1 cellular context compared by ENCODE assay signal in the genomic region with DNA sequence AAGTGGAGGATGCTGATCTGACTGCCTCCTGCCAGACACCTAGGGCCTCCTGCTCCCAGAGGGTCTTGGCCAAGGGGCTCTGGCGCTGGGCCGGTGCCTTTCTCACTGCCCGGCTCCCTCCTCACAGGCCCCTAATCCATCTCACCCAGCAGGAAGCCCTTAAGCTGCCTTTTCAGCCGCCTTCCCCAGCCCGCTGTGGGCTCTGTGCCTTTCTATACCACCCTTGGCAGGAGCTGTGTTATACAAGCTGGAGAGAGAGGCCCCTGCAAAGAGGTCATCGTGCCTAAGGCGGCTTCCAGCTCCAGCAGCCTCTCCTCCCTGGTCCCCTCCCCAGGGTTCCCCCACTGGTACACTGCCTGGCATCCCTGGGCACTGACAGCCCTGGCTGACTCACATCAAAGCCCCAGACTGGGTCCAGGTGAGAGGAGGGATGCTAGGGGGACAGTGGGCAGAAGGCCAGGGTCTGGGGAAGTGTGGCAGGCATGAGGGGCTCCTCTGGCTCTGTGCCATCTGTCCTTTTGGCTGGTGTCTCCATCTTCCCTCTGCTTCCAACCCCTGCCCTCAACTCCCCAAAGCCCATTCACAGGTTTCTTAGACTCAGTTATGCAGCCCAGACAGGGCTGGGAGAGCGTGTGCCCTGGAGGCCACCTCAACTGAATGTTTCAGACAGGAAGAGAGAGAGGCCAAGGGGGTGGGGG.
TF ChIP-seq lines count a peak whose summit lies in the region.

No MANE protein-coding gene starts in this region.

TF ChIP-seq in GM12878, 131 proteins besides CTCF, POLR2A, EP300 and RAD21:
- TF ChIP-seq RELA (IDR thresholded peaks at IDR 0.05; ENCODE audit: borderline replicate concordance, partially characterized antibody) (no peak), USF1 (IDR thresholded peaks at IDR 0.05; ENCODE audit: borderline replicate concordance, extremely low read length, insufficient read depth, low read depth, low read length) (no peak), FOXK2 (IDR thresholded peaks at IDR 0.05) (no peak), ZNF592 (IDR thresholded peaks at IDR 0.05) (no peak)
- TF ChIP-seq, protein P1, sequence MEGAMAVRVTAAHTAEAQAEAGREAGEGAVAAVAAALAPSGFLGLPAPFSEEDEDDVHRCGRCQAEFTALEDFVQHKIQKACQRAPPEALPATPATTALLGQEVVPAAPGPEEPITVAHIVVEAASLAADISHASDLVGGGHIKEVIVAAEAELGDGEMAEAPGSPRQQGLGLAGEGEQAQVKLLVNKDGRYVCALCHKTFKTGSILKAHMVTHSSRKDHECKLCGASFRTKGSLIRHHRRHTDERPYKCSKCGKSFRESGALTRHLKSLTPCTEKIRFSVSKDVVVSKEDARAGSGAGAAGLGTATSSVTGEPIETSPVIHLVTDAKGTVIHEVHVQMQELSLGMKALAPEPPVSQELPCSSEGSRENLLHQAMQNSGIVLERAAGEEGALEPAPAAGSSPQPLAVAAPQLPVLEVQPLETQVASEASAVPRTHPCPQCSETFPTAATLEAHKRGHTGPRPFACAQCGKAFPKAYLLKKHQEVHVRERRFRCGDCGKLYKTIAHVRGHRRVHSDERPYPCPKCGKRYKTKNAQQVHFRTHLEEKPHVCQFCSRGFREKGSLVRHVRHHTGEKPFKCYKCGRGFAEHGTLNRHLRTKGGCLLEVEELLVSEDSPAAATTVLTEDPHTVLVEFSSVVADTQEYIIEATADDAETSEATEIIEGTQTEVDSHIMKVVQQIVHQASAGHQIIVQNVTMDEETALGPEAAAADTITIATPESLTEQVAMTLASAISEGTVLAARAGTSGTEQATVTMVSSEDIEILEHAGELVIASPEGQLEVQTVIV (IDR thresholded peaks at IDR 0.05; ENCODE audit: borderline replicate concordance, partially characterized antibody): no peak
